8 cellular contexts compared by ENCODE assay signal in genomic region chr11:112962854-112963367, GRCh38. TPM values are rescaled to one million over a fixed set of nuclear protein-coding genes. Genes with fewer than 3 reads are reported as not detected.
A peak's percentile ranks its signal among the peaks of the same experiment; 100 is the strongest.
DNase-seq lines count a peak whose midpoint lies in the region; ATAC-seq and TF ChIP-seq lines count a peak whose summit lies in the region.

No MANE protein-coding gene starts in this region.

- CTCF ChIA-PET in activated CD4-positive, alpha-beta T cell treated with anti-CD3 and anti-CD28 coated beads for 36 hours (lab: Charles Lee): no interaction called here

- H3K36me3 ChIP-seq in kidney epithelial cell (ENCODE audit: control insufficient read depth, insufficient read depth, low read length): no peaks in the 10 kb centered on the region

- peak overlapping the region; percentile 55 for H3K4me3 Mint-ChIP-seq in activated CD4-positive, alpha-beta T cell treated with anti-CD3 and anti-CD28 coated beads for 36 hours
- H3K4me3 Mint-ChIP-seq in stimulated activated effector memory CD8-positive, alpha-beta T cell treated with anti-CD3 and anti-CD28 coated beads, Interleukin-12 subunit alpha, Interleukin-12 subunit beta, amount 100 ng/mL, for 72 hours: peak overlapping the region; percentile 79
- H3K4me3 Mint-ChIP-seq in stimulated activated naive B cell treated with anti-CD40 and anti-IgM and Interleukin-4, amounts not matched to agents 10 μg/mL and 1 μg/mL and 100 μg/mL, for 72 hours: no peak overlapping the region

- DNase-seq in activated CD4-positive, alpha-beta T cell treated with anti-CD3 and anti-CD28 coated beads for 36 hours: peak; percentile 17
- no peak for DNase-seq in activated CD4-positive, alpha-beta T cell treated with anti-CD3 and anti-CD28 coated beads, Interleukin-2, amount 50 U/mL, for 48 hours
- DNase-seq in NCI-H345 (lab: John Stamatoyannopoulos, UW) (peak; percentile 89), cerebellum (ENCODE audit: low spot score) (peak; percentile 80), kidney epithelial cell (ENCODE audit: low read depth) (no peak)
- no peak for DNase-seq in stimulated activated effector memory CD8-positive, alpha-beta T cell treated with anti-CD3 and anti-CD28 coated beads, Interleukin-12 subunit alpha, Interleukin-12 subunit beta, amount 100 ng/mL, for 72 hours (ENCODE audit: low spot score in 2 of 2)
- DNase-seq in activated naive CD4-positive, alpha-beta T cell (lab: John Stamatoyannopoulos, UW): no peak
- no peak for DNase-seq in stimulated activated naive B cell treated with anti-CD40 and anti-IgM and Interleukin-4, amounts not matched to agents 10 μg/mL and 1 μg/mL and 100 μg/mL, for 72 hours

- TF ChIP-seq CTCF in kidney epithelial cell (IDR thresholded peaks at IDR 0.05; ENCODE audit: insufficient read depth, low read length, poor library complexity, severe bottlenecking): no peak

- peaks cover 54% of the 10 kb centered on the region for H3K27me3 Mint-ChIP-seq in activated CD4-positive, alpha-beta T cell treated with anti-CD3 and anti-CD28 coated beads for 36 hours
- peaks cover 47 to 67% of the 10 kb centered on the region in 2 donors for H3K27me3 Mint-ChIP-seq in stimulated activated naive B cell treated with anti-CD40 and anti-IgM and Interleukin-4, amounts not matched to agents 10 μg/mL and 1 μg/mL and 100 μg/mL, for 72 hours

- peak overlapping the region; percentile 42 for H3K4me3 ChIP-seq in kidney epithelial cell (ENCODE audit: low read depth, low read length)

- peaks cover 12% of the 10 kb centered on the region for H3K4me1 Mint-ChIP-seq in activated CD4-positive, alpha-beta T cell treated with anti-CD3 and anti-CD28 coated beads for 36 hours
- H3K4me1 Mint-ChIP-seq in stimulated activated effector memory CD8-positive, alpha-beta T cell treated with anti-CD3 and anti-CD28 coated beads, Interleukin-12 subunit alpha, Interleukin-12 subunit beta, amount 100 ng/mL, for 72 hours: peaks cover 20% of the 10 kb centered on the region
- H3K4me1 Mint-ChIP-seq in stimulated activated naive B cell treated with anti-CD40 and anti-IgM and Interleukin-4, amounts not matched to agents 10 μg/mL and 1 μg/mL and 100 μg/mL, for 72 hours: peaks cover 12 to 15% of the 10 kb centered on the region in 2 donors

- intact Hi-C loops in activated CD4-positive, alpha-beta T cell treated with anti-CD3 and anti-CD28 coated beads for 36 hours (cut with DNase I, micrococcal nuclease): no loop called here

- peaks cover 27% of the 10 kb centered on the region for H3K27me3 ChIP-seq in kidney epithelial cell (ENCODE audit: control insufficient read depth, insufficient read depth, low read length)

- POLR2A ChIA-PET in activated CD4-positive, alpha-beta T cell treated with anti-CD3 and anti-CD28 coated beads for 36 hours (lab: Charles Lee): no interaction called here

- ATAC-seq in activated CD4-positive, alpha-beta T cell treated with anti-CD3 and anti-CD28 coated beads for 36 hours: no peak
- ATAC-seq in stimulated activated effector memory CD8-positive, alpha-beta T cell treated with anti-CD3 and anti-CD28 coated beads, Interleukin-12 subunit alpha, Interleukin-12 subunit beta, amount 100 ng/mL, for 72 hours: peak; percentile 48
- no peak for ATAC-seq in stimulated activated naive B cell treated with anti-CD40 and anti-IgM and Interleukin-4, amounts not matched to agents 10 μg/mL and 1 μg/mL and 100 μg/mL, for 72 hours (replicated peaks)

- H3K36me3 Mint-ChIP-seq in activated CD4-positive, alpha-beta T cell treated with anti-CD3 and anti-CD28 coated beads for 36 hours (ENCODE audit: low read depth): peaks cover 1% of the 10 kb centered on the region
- H3K36me3 Mint-ChIP-seq in stimulated activated effector memory CD8-positive, alpha-beta T cell treated with anti-CD3 and anti-CD28 coated beads, Interleukin-12 subunit alpha, Interleukin-12 subunit beta, amount 100 ng/mL, for 72 hours: no peaks in the 10 kb centered on the region
- H3K36me3 Mint-ChIP-seq in stimulated activated naive B cell treated with anti-CD40 and anti-IgM and Interleukin-4, amounts not matched to agents 10 μg/mL and 1 μg/mL and 100 μg/mL, for 72 hours: peaks cover 0 to 4% of the 10 kb centered on the region in 2 donors

- H3K9me3 Mint-ChIP-seq in activated CD4-positive, alpha-beta T cell treated with anti-CD3 and anti-CD28 coated beads for 36 hours (ENCODE audit: low read depth): no peaks in the 10 kb centered on the region
- H3K9me3 Mint-ChIP-seq in stimulated activated effector memory CD8-positive, alpha-beta T cell treated with anti-CD3 and anti-CD28 coated beads, Interleukin-12 subunit alpha, Interleukin-12 subunit beta, amount 100 ng/mL, for 72 hours: no peaks in the 10 kb centered on the region
- no peaks in the 10 kb centered on the region for H3K9me3 Mint-ChIP-seq in stimulated activated naive B cell treated with anti-CD40 and anti-IgM and Interleukin-4, amounts not matched to agents 10 μg/mL and 1 μg/mL and 100 μg/mL, for 72 hours

- H3K27ac Mint-ChIP-seq in activated CD4-positive, alpha-beta T cell treated with anti-CD3 and anti-CD28 coated beads for 36 hours: no peak overlapping the region
- no peak overlapping the region for H3K27ac Mint-ChIP-seq in stimulated activated effector memory CD8-positive, alpha-beta T cell treated with anti-CD3 and anti-CD28 coated beads, Interleukin-12 subunit alpha, Interleukin-12 subunit beta, amount 100 ng/mL, for 72 hours
- H3K27ac Mint-ChIP-seq in stimulated activated naive B cell treated with anti-CD40 and anti-IgM and Interleukin-4, amounts not matched to agents 10 μg/mL and 1 μg/mL and 100 μg/mL, for 72 hours: no peak overlapping the region

RNA-seq across cellular contexts. Expression of gene NCAM1, which starts 1.7 kb away (rescaled TPM):
- under 1 TPM; 0.09 to 0.14 TPM for total RNA-seq in activated CD4-positive, alpha-beta T cell treated with anti-CD3 and anti-CD28 coated beads for 36 hours
- total RNA-seq in cerebellum: 421 TPM
- total RNA-seq in kidney epithelial cell: 14.7 and 16.5 TPM in 2 replicates

Comparison
In these comparisons a context has a peak if more than half of its experiments do, and no peak if none do; other contexts are left out.
1. DNase-seq: peak in activated CD4-positive, alpha-beta T cell treated with anti-CD3 and anti-CD28 coated beads for 36 hours (single experiment), NCI-H345 (single experiment) and cerebellum (single experiment); none in activated CD4-positive, alpha-beta T cell treated with anti-CD3 and anti-CD28 coated beads, Interleukin-2, amount 50 U/mL, for 48 hours (0 of 2), kidney epithelial cell (single experiment), stimulated activated effector memory CD8-positive, alpha-beta T cell treated with anti-CD3 and anti-CD28 coated beads, Interleukin-12 subunit alpha, Interleukin-12 subunit beta, amount 100 ng/mL, for 72 hours (0 of 2), activated naive CD4-positive, alpha-beta T cell (0 of 4) and stimulated activated naive B cell treated with anti-CD40 and anti-IgM and Interleukin-4, amounts not matched to agents 10 μg/mL and 1 μg/mL and 100 μg/mL, for 72 hours (single experiment).
2. H3K4me3 Mint-ChIP-seq: peak in activated CD4-positive, alpha-beta T cell treated with anti-CD3 and anti-CD28 coated beads for 36 hours (single experiment) and stimulated activated effector memory CD8-positive, alpha-beta T cell treated with anti-CD3 and anti-CD28 coated beads, Interleukin-12 subunit alpha, Interleukin-12 subunit beta, amount 100 ng/mL, for 72 hours (single experiment); none in stimulated activated naive B cell treated with anti-CD40 and anti-IgM and Interleukin-4, amounts not matched to agents 10 μg/mL and 1 μg/mL and 100 μg/mL, for 72 hours (0 of 2).
3. RNA of gene NCAM1, which starts 1.7 kb away (total RNA-seq): 421 TPM in cerebellum (single experiment); 14.7 to 16.5 TPM in kidney epithelial cell and 0.09 to 0.14 TPM in activated CD4-positive, alpha-beta T cell treated with anti-CD3 and anti-CD28 coated beads for 36 hours; every median in the first group is over 10 times any median in the second.